Comparison of ENCODE assay signal across 17 cellular contexts in genomic region chr12:121831571-121832235, GRCh38. TPM values are rescaled to one million over a fixed set of nuclear protein-coding genes. Genes with fewer than 3 reads are reported as not detected.
"Had no signal": no experiment of that assay in that cellular context is flagged by ENCODE, and none has a peak within 500 bp of the region (broad histone marks: within the 10 kb centered on the region; RNA-seq: fewer than 3 reads in every experiment).

No MANE protein-coding gene starts in this region.

- H3K4me1 ChIP-seq: breast epithelium, tibial artery had no signal

- H3K27ac ChIP-seq: breast epithelium, tibial artery had no signal

- ATAC-seq: activated naive CD4-positive, alpha-beta T cell treated with anti-CD3 and anti-CD28 coated beads, Interleukin-2, amount 50 U/mL, for 72 hours; left lobe of liver; stimulated activated memory B cell treated with anti-CD40 and anti-IgM and Interleukin-4, amounts not matched to agents 10 μg/mL and 1 μg/mL and 100 μg/mL, for 72 hours had no signal

- H3K4me3 Mint-ChIP-seq: naive B cell; stimulated activated memory B cell treated with anti-CD40 and anti-IgM and Interleukin-4, amounts not matched to agents 10 μg/mL and 1 μg/mL and 100 μg/mL, for 72 hours had no signal

- H3K27me3 Mint-ChIP-seq: naive B cell; stimulated activated memory B cell treated with anti-CD40 and anti-IgM and Interleukin-4, amounts not matched to agents 10 μg/mL and 1 μg/mL and 100 μg/mL, for 72 hours had no signal

- DNase-seq: activated CD4-positive, alpha-beta T cell treated with anti-CD3 and anti-CD28 coated beads for 1 hour; activated CD4-positive, alpha-beta T cell treated with anti-CD3 and anti-CD28 coated beads, Interleukin-2, amount 50 U/mL, for 4 hours; activated T-cell treated with anti-CD3 and anti-CD28 coated beads for 4 hours; cerebellar nuclear complex; effector memory CD4-positive, alpha-beta T cell; foreskin fibroblast; hippocampal formation; mammary epithelial cell; naive B cell; retina; T-helper 9 cell; tibial artery had no signal

- H3K9me3 ChIP-seq: breast epithelium, tibial artery had no signal

- H3K27ac Mint-ChIP-seq: stimulated activated memory B cell treated with anti-CD40 and anti-IgM and Interleukin-4, amounts not matched to agents 10 μg/mL and 1 μg/mL and 100 μg/mL, for 72 hours had no signal

- H3K27me3 ChIP-seq: breast epithelium, tibial artery had no signal

- H3K9me3 Mint-ChIP-seq: activated naive CD4-positive, alpha-beta T cell treated with anti-CD3 and anti-CD28 coated beads, Interleukin-2, amount 50 U/mL, for 72 hours; naive B cell; stimulated activated memory B cell treated with anti-CD40 and anti-IgM and Interleukin-4, amounts not matched to agents 10 μg/mL and 1 μg/mL and 100 μg/mL, for 72 hours had no signal

RNA-seq across cellular contexts. Expression of gene HPD, which starts 27.0 kb away (rescaled TPM):
- total RNA-seq: mononuclear cell had no signal
